Comparison of ENCODE assay signal across 2 cellular contexts in genomic region chr6:159934181-159934580, GRCh38.
TF ChIP-seq lines count a peak whose summit lies in the region.

No MANE protein-coding gene starts in this region.

TF ChIP-seq in SK-N-SH, 30 proteins besides CTCF, POLR2A, EP300 and RAD21 (continued from another document):
- TF ChIP-seq IRF3 (IDR thresholded peaks at IDR 0.05; ENCODE audit: low read depth, low read length), result no peak
- no peak for TF ChIP-seq FOXM1 (IDR thresholded peaks at IDR 0.05; ENCODE audit: low read depth)
- TF ChIP-seq ELF1 (IDR thresholded peaks at IDR 0.05), result no peak
- TF ChIP-seq TEAD4 (IDR thresholded peaks at IDR 0.05; ENCODE audit: borderline replicate concordance, insufficient read depth), result no peak
- TF ChIP-seq REST (IDR thresholded peaks at IDR 0.05; ENCODE audit: low read depth, low read length), result no peak
- TF ChIP-seq NRF1 (IDR thresholded peaks at IDR 0.05; ENCODE audit: low read depth, low read length), result no peak
- no peak for TF ChIP-seq USF1 (IDR thresholded peaks at IDR 0.05; ENCODE audit: borderline replicate concordance, low read depth)
- no peak for TF ChIP-seq ZBTB33 (IDR thresholded peaks at IDR 0.05; ENCODE audit: borderline replicate concordance, low read depth)
- no peak for TF ChIP-seq TCF12 (IDR thresholded peaks at IDR 0.05)
- no peak for TF ChIP-seq MXI1 (IDR thresholded peaks at IDR 0.05; ENCODE audit: low read depth, low read length)
- no peak for TF ChIP-seq USF2 (IDR thresholded peaks at IDR 0.05; ENCODE audit: borderline replicate concordance, low read depth, low read length)
- TF ChIP-seq SIN3A (IDR thresholded peaks at IDR 0.05; ENCODE audit: borderline replicate concordance, low read depth, low read length), result no peak
- no peak for TF ChIP-seq JUND (IDR thresholded peaks at IDR 0.05)

TF ChIP-seq in SK-N-SH treated with all-trans-retinoic acid at 6 μM for 48 hours, 23 proteins besides CTCF, POLR2A, EP300 and RAD21 (continued from another document):
- TF ChIP-seq SNAI2 (CRISPR knock-in tag; IDR thresholded peaks at IDR 0.05) (no peak), ISL1 (CRISPR knock-in tag; IDR thresholded peaks at IDR 0.05) (no peak), OSR1 (CRISPR knock-in tag; IDR thresholded peaks at IDR 0.05) (no peak), PPARA (CRISPR knock-in tag; IDR thresholded peaks at IDR 0.05; ENCODE audit: borderline replicate concordance) (no peak), TCF4 (CRISPR knock-in tag; IDR thresholded peaks at IDR 0.05; ENCODE audit: borderline replicate concordance) (no peak), TSHZ2 (CRISPR knock-in tag; IDR thresholded peaks at IDR 0.05) (no peak)
